Comparison of ENCODE assay signal across 30 cellular contexts in genomic region chr2:81872043-81872442, GRCh38.
"Had no signal": no experiment of that assay in that cellular context is flagged by ENCODE, and none has a peak within 500 bp of the region (broad histone marks: within the 10 kb centered on the region; RNA-seq: fewer than 3 reads in every experiment).

No MANE protein-coding gene starts in this region.

- H3K36me3 ChIP-seq: adrenal gland, breast epithelium, Peyer's patch, SJCRH30 had no signal

- H3K4me3 Mint-ChIP-seq: activated CD8-positive, alpha-beta T cell treated with anti-CD3 and anti-CD28 coated beads for 36 hours; activated naive CD8-positive, alpha-beta T cell treated with anti-CD3 and anti-CD28 coated beads, Interleukin-2, amount 10 ng/mL, durations not matched to agents 7 days and 5 days; activated T-cell treated with anti-CD3 and anti-CD28 coated beads, Interleukin-2, amount 50 U/mL, for 72 hours; T-helper 2 cell treated with Interferon-gamma antibody and Interleukin-4, amounts not matched to agents 5 μg/mL and 100 μg/mL, for 36 hours had no signal

- H3K27me3 ChIP-seq: adrenal gland, breast epithelium, Peyer's patch, SJCRH30 had no signal

- DNase-seq: activated CD4-positive, alpha-beta T cell treated with anti-CD3 and anti-CD28 coated beads for 4 hours; activated CD8-positive, alpha-beta memory T cell treated with anti-CD3 and anti-CD28 coated beads, Interleukin-2, amount 50 U/mL, for 4 hours; activated CD8-positive, alpha-beta T cell treated with anti-CD3 and anti-CD28 coated beads for 36 hours; activated naive CD4-positive, alpha-beta T cell treated with anti-CD3 and anti-CD28 coated beads, Interleukin-2, amount 50 U/mL, for 16 hours; activated naive CD8-positive, alpha-beta T cell treated with anti-CD3 and anti-CD28 coated beads, Interleukin-2, amount 10 ng/mL, durations not matched to agents 7 days and 5 days; activated T-cell treated with anti-CD3 and anti-CD28 coated beads, Interleukin-2, amount 50 U/mL, for 72 hours; adrenal gland; anterior cingulate cortex; caudate nucleus; Karpas-422; NCI-H1048; NCI-H146; NCI-H187 treated with DMSO at 0.1 percent for 48 hours; NCI-H2081 treated with DMSO at 0.1 percent for 48 hours; NCI-H2171; NCI-H2227 treated with DMSO at 0.1 percent for 48 hours; NCI-H446 treated with DMSO at 0.1 percent for 48 hours; NCI-H524 treated with DMSO at 0.1 percent for 48 hours; NK-92 treated with Interleukin-12 subunit alpha and Interleukin-12 subunit beta, amount 100 ng/mL, for 24 hours; OCI-M1; Peyer's patch; Right ventricle myocardium superior; SJCRH30; SK-N-SH had no signal

- ATAC-seq: activated CD4-positive, CD25-positive, alpha-beta regulatory T cell treated with anti-CD3 and anti-CD28 coated beads, Interleukin-2, amount 50 U/mL, for 24 hours; activated CD8-positive, alpha-beta T cell treated with anti-CD3 and anti-CD28 coated beads for 36 hours; activated T-cell treated with anti-CD3 and anti-CD28 coated beads, Interleukin-2, amount 50 U/mL, for 72 hours; K562 had no signal

- H3K4me2 ChIP-seq: SK-N-SH had no signal

- H3K4me1 Mint-ChIP-seq: activated naive CD8-positive, alpha-beta T cell treated with anti-CD3 and anti-CD28 coated beads, Interleukin-2, amount 10 ng/mL, durations not matched to agents 7 days and 5 days had no signal

- H3K4me1 ChIP-seq: adrenal gland, breast epithelium, Peyer's patch, SJCRH30 had no signal

- H3K27me3 Mint-ChIP-seq: activated CD8-positive, alpha-beta T cell treated with anti-CD3 and anti-CD28 coated beads for 36 hours; activated naive CD8-positive, alpha-beta T cell treated with anti-CD3 and anti-CD28 coated beads, Interleukin-2, amount 10 ng/mL, durations not matched to agents 7 days and 5 days had no signal

- H3K4me3 ChIP-seq: adrenal gland, breast epithelium, K562, Peyer's patch, SJCRH30 had no signal

- H3K9me3 ChIP-seq: adrenal gland, breast epithelium, Peyer's patch, SJCRH30, SK-N-SH had no signal

- H3K27ac Mint-ChIP-seq: activated CD8-positive, alpha-beta T cell treated with anti-CD3 and anti-CD28 coated beads for 36 hours; activated naive CD8-positive, alpha-beta T cell treated with anti-CD3 and anti-CD28 coated beads, Interleukin-2, amount 10 ng/mL, durations not matched to agents 7 days and 5 days; activated T-cell treated with anti-CD3 and anti-CD28 coated beads, Interleukin-2, amount 50 U/mL, for 72 hours; activated T-helper 2 cell treated with anti-CD3 and anti-CD28 coated beads, Interferon-gamma antibody, Interleukin-2, Interleukin-4, amounts not matched to agents 10 μg/mL and 5 μg/mL and 100 μg/mL, durations not matched to agents 14 hours and 24 hours and 36 hours; T-helper 2 cell treated with Interferon-gamma antibody and Interleukin-4, amounts not matched to agents 5 μg/mL and 100 μg/mL, for 36 hours had no signal

- H3K27ac ChIP-seq: adrenal gland, breast epithelium, Peyer's patch, RWPE1, SJCRH30 had no signal

- H3K36me3 Mint-ChIP-seq: activated naive CD8-positive, alpha-beta T cell treated with anti-CD3 and anti-CD28 coated beads, Interleukin-2, amount 10 ng/mL, durations not matched to agents 7 days and 5 days had no signal

- H3K9me2 ChIP-seq: SK-N-SH had no signal
